ENCODE assay signal across 20 cellular contexts in genomic region chr14:24700511-24700910, GRCh38.
"Had no signal": no experiment of that assay in that cellular context is flagged by ENCODE, and none has a peak within 500 bp of the region (broad histone marks: within the 10 kb centered on the region; RNA-seq: fewer than 3 reads in every experiment).

No MANE protein-coding gene starts in this region.

- H3K27ac ChIP-seq: brain microvascular endothelial cell, coronary artery, foreskin keratinocyte, hepatocyte, thyroid gland had no signal

- ATAC-seq: activated CD4-positive, alpha-beta T cell treated with anti-CD3 and anti-CD28 coated beads for 36 hours; activated CD8-positive, alpha-beta memory T cell treated with anti-CD3 and anti-CD28 coated beads, Interleukin-2, amount 10 ng/mL, durations not matched to agents 7 days and 5 days; activated T-helper 17 cell treated with anti-CD3 and anti-CD28 coated beads, Interleukin-2, amount 50 U/mL, for 72 hours; foreskin keratinocyte; left lobe of liver; T-helper 17 cell had no signal

- DNase-seq: activated CD4-positive, alpha-beta memory T cell treated with anti-CD3 and anti-CD28 coated beads for 36 hours; activated CD4-positive, alpha-beta T cell treated with anti-CD3 and anti-CD28 coated beads for 36 hours; activated CD8-positive, alpha-beta memory T cell treated with anti-CD3 and anti-CD28 coated beads, Interleukin-2, amount 10 ng/mL, durations not matched to agents 7 days and 5 days; activated naive CD4-positive, alpha-beta T cell; aorta; brain microvascular endothelial cell; central memory CD4-positive, alpha-beta T cell; foreskin keratinocyte; kidney; midbrain; stimulated activated naive CD4-positive, alpha-beta T cell treated with Interleukin-2 at 50 U/mL for 16 hours; T-helper 17 cell; thyroid gland had no signal

- H3K27me3 Mint-ChIP-seq: activated CD4-positive, alpha-beta T cell treated with anti-CD3 and anti-CD28 coated beads for 36 hours; activated CD8-positive, alpha-beta memory T cell treated with anti-CD3 and anti-CD28 coated beads, Interleukin-2, amount 10 ng/mL, durations not matched to agents 7 days and 5 days had no signal

- H3K9me3 Mint-ChIP-seq: activated CD4-positive, alpha-beta memory T cell treated with anti-CD3 and anti-CD28 coated beads for 36 hours; activated T-helper 17 cell treated with anti-CD3 and anti-CD28 coated beads, Interleukin-2, amount 50 U/mL, for 72 hours had no signal

- H3K27me3 ChIP-seq: brain microvascular endothelial cell, foreskin keratinocyte, thyroid gland had no signal

- FAIRE-seq: kidney, TTC549 had no signal

- H3K9me3 ChIP-seq: thyroid gland had no signal

- H3K4me1 ChIP-seq: foreskin keratinocyte, thyroid gland had no signal

- H3K36me3 Mint-ChIP-seq: activated CD4-positive, alpha-beta memory T cell treated with anti-CD3 and anti-CD28 coated beads for 36 hours had no signal

- H3K4me2 ChIP-seq: hepatocyte had no signal

- H2AFZ ChIP-seq: hepatocyte had no signal

- H3K4me3 Mint-ChIP-seq: activated CD4-positive, alpha-beta memory T cell treated with anti-CD3 and anti-CD28 coated beads for 36 hours; activated CD4-positive, alpha-beta T cell treated with anti-CD3 and anti-CD28 coated beads for 36 hours; activated CD8-positive, alpha-beta memory T cell treated with anti-CD3 and anti-CD28 coated beads, Interleukin-2, amount 10 ng/mL, durations not matched to agents 7 days and 5 days; activated T-helper 17 cell treated with anti-CD3 and anti-CD28 coated beads, Interleukin-2, amount 50 U/mL, for 72 hours; neural crest cell; T-helper 17 cell had no signal

- H3K79me2 ChIP-seq: hepatocyte had no signal

- H3K4me1 Mint-ChIP-seq: neural crest cell had no signal

- H3K27ac Mint-ChIP-seq: activated CD4-positive, alpha-beta memory T cell treated with anti-CD3 and anti-CD28 coated beads for 36 hours; activated CD4-positive, alpha-beta T cell treated with anti-CD3 and anti-CD28 coated beads for 36 hours; activated CD8-positive, alpha-beta memory T cell treated with anti-CD3 and anti-CD28 coated beads, Interleukin-2, amount 10 ng/mL, durations not matched to agents 7 days and 5 days; activated T-helper 17 cell treated with anti-CD3 and anti-CD28 coated beads, Interleukin-2, amount 50 U/mL, for 72 hours; progenitor cell of endocrine pancreas; T-helper 17 cell had no signal
